In genomic region chr11:132238331-132238730, GRCh38 we compare ENCODE assay signal across 26 cellular contexts.
"Had no signal": no experiment of that assay in that cellular context is flagged by ENCODE, and none has a peak within 500 bp of the region (broad histone marks: within the 10 kb centered on the region; RNA-seq: fewer than 3 reads in every experiment).

No MANE protein-coding gene starts in this region.

- DNase-seq: activated CD4-positive, alpha-beta T cell treated with anti-CD3 and anti-CD28 coated beads for 48 hours; activated CD4-positive, alpha-beta T cell treated with anti-CD3 and anti-CD28 coated beads, Interleukin-2, amount 50 U/mL, for 4 hours; activated CD4-positive, CD25-positive, alpha-beta regulatory T cell treated with anti-CD3 and anti-CD28 coated beads, Interleukin-2, amount 50 U/mL, for 72 hours; activated CD8-positive, alpha-beta memory T cell treated with anti-CD3 and anti-CD28 coated beads, Interleukin-2, amount 50 U/mL, for 48 hours; activated CD8-positive, alpha-beta T cell treated with anti-CD3 and anti-CD28 coated beads, Interleukin-2, amount 10 ng/mL, durations not matched to agents 7 days and 5 days; activated naive CD4-positive, alpha-beta T cell treated with anti-CD3 and anti-CD28 coated beads, Interleukin-2, amount 50 U/mL, for 16 hours; activated naive CD8-positive, alpha-beta T cell treated with anti-CD3 and anti-CD28 coated beads, Interleukin-2, amount 10 ng/mL, durations not matched to agents 7 days and 5 days; activated T-cell treated with anti-CD3 and anti-CD28 coated beads, Interleukin-2, amount 50 U/mL, for 1 hour; adrenal gland; anterior cingulate cortex; body of pancreas; central memory CD4-positive, alpha-beta T cell; Kasumi-1; NCI-H1436 treated with DMSO at 0.1 percent for 48 hours; NCI-H187; NCI-H2171 treated with DMSO at 0.1 percent for 48 hours; NCI-H510A treated with DMSO at 0.1 percent for 48 hours; NCI-H774; NK-92 treated with Interleukin-12 subunit alpha and Interleukin-12 subunit beta, amount 100 ng/mL, for 24 hours; Peyer's patch; SHP77; T-helper 17 cell; T-helper 9 cell had no signal

- H3K4me3 ChIP-seq: adrenal gland, body of pancreas, coronary artery, Peyer's patch, SJSA1 had no signal

- H3K9me3 ChIP-seq: adrenal gland, body of pancreas, Peyer's patch, SJSA1 had no signal

- H3K27me3 ChIP-seq: adrenal gland, body of pancreas, Peyer's patch, SJSA1 had no signal

- ATAC-seq: activated CD8-positive, alpha-beta T cell treated with anti-CD3 and anti-CD28 coated beads, Interleukin-2, amount 10 ng/mL, durations not matched to agents 7 days and 5 days; body of pancreas; T-helper 17 cell; WTC11 had no signal

- H3K27ac ChIP-seq: adrenal gland, body of pancreas, coronary artery, Peyer's patch, SJSA1 had no signal

- H3K36me3 ChIP-seq: adrenal gland, Peyer's patch, SJSA1 had no signal

- H3K4me1 ChIP-seq: adrenal gland, body of pancreas, Peyer's patch, SJSA1 had no signal
